Comparison of ENCODE assay signal across 38 cellular contexts in the genomic region with DNA sequence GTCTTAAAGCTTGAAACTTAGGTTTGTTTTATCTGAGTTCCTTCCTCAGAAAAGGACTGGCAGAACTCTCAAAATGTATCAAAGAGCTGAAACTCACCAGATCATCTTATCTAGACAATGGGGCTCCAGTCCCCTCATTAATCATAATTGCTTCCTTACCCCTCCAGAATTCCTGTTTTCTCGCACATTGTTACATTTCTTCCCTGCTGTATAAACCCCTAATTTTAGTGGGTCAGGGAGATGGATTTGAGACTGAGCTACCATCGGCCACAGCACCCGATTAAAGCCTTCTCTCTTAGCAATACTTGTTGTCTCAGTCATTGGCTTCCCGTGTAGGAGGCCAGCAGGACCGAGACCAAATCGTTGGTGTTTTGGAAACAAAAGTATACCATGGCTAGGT.
"Had no signal": no experiment of that assay in that cellular context is flagged by ENCODE, and none has a peak within 500 bp of the region (broad histone marks: within the 10 kb centered on the region; RNA-seq: fewer than 3 reads in every experiment).

No MANE protein-coding gene starts in this region.

- H3K27ac Mint-ChIP-seq: activated B cell treated with CpG ODN at 0.5 μM for 24 hours; activated CD4-positive, alpha-beta memory T cell treated with anti-CD3 and anti-CD28 coated beads for 36 hours; activated CD4-positive, alpha-beta T cell treated with anti-CD3 and anti-CD28 coated beads, Interleukin-2, amount 10 ng/mL, durations not matched to agents 24 days and 14 days; activated CD8-positive, alpha-beta T cell treated with anti-CD3 and anti-CD28 coated beads for 36 hours; activated naive CD4-positive, alpha-beta T cell treated with anti-CD3 and anti-CD28 coated beads, Interleukin-2, amount 10 ng/mL, durations not matched to agents 7 days and 5 days; activated naive CD4-positive, alpha-beta T cell treated with anti-CD3 and anti-CD28 coated beads, Interleukin-2, amount 50 U/mL, for 24 hours; activated naive CD8-positive, alpha-beta T cell; activated naive CD8-positive, alpha-beta T cell treated with anti-CD3 and anti-CD28 coated beads, Interleukin-2, amount 10 ng/mL, durations not matched to agents 7 days and 5 days; activated naive CD8-positive, alpha-beta T cell treated with anti-CD3 and anti-CD28 coated beads, Interleukin-2, amount 50 U/mL, for 24 hours; activated T-cell treated with anti-CD3 and anti-CD28 coated beads, Interleukin-2, amount 50 U/mL, for 72 hours; activated T-helper 1 cell treated with anti-CD3 and anti-CD28 coated beads, Interleukin-12 subunit alpha, Interleukin-12 subunit beta, Interleukin-2, Interleukin-4 antibody, amounts not matched to agents 30 ng/mL and 10 ng/mL and 1 ng/mL, durations not matched to agents 14 hours and 24 hours and 36 hours; activated T-helper 17 cell treated with anti-CD3 and anti-CD28 coated beads, Interleukin-2, amount 50 U/mL, for 72 hours; brain; T-helper 1 cell treated with Interleukin-12 subunit alpha and Interleukin-12 subunit beta and Interleukin-4 antibody, amounts not matched to agents 30 μg/mL and 1 μg/mL, for 36 hours; T-helper 2 cell treated with Interferon-gamma antibody and Interleukin-4, amounts not matched to agents 5 μg/mL and 100 μg/mL, for 36 hours had no signal

- H3K9me3 ChIP-seq: ascending aorta had no signal

- H3K27me3 Mint-ChIP-seq: activated B cell treated with CpG ODN at 0.5 μM for 24 hours; activated CD4-positive, alpha-beta memory T cell treated with anti-CD3 and anti-CD28 coated beads for 36 hours; activated CD8-positive, alpha-beta T cell treated with anti-CD3 and anti-CD28 coated beads for 36 hours; activated naive CD4-positive, alpha-beta T cell treated with anti-CD3 and anti-CD28 coated beads, Interleukin-2, amount 50 U/mL, for 24 hours; activated naive CD8-positive, alpha-beta T cell treated with anti-CD3 and anti-CD28 coated beads, Interleukin-2, amount 50 U/mL, for 24 hours; activated T-helper 17 cell treated with anti-CD3 and anti-CD28 coated beads, Interleukin-2, amount 50 U/mL, for 72 hours; central memory CD8-positive, alpha-beta T cell had no signal

- H3K4me1 Mint-ChIP-seq: brain had no signal

- ATAC-seq: activated CD8-positive, alpha-beta T cell treated with anti-CD3 and anti-CD28 coated beads for 36 hours; activated naive CD8-positive, alpha-beta T cell treated with anti-CD3 and anti-CD28 coated beads, Interleukin-2, amount 50 U/mL, for 24 hours; activated T-cell treated with anti-CD3 and anti-CD28 coated beads, Interleukin-2, amount 50 U/mL, for 4 hours; activated T-cell treated with anti-CD3 and anti-CD28 coated beads, Interleukin-2, amount 50 U/mL, for 72 hours; activated T-helper 17 cell treated with anti-CD3 and anti-CD28 coated beads, Interleukin-2, amount 50 U/mL, for 72 hours had no signal

- H3K9me3 Mint-ChIP-seq: central memory CD8-positive, alpha-beta T cell had no signal

- H3K4me3 ChIP-seq: ascending aorta, cardiac muscle cell had no signal

- H3K36me3 ChIP-seq: ascending aorta, cardiac muscle cell had no signal

- FAIRE-seq: bronchial epithelial cell, TTC549 had no signal

- DNase-seq: activated B cell treated with CpG ODN at 0.5 μM for 24 hours; activated CD4-positive, alpha-beta memory T cell treated with anti-CD3 and anti-CD28 coated beads for 36 hours; activated CD4-positive, alpha-beta T cell treated with anti-CD3 and anti-CD28 coated beads for 4 hours; activated CD4-positive, alpha-beta T cell treated with anti-CD3 and anti-CD28 coated beads, Interleukin-2, amount 10 ng/mL, durations not matched to agents 24 days and 14 days; activated CD4-positive, alpha-beta T cell treated with anti-CD3 and anti-CD28 coated beads, Interleukin-2, amount 50 U/mL, for 1 hour; activated CD4-positive, alpha-beta T cell treated with anti-CD3 and anti-CD28 coated beads, Interleukin-2, amount 50 U/mL, for 4 hours; activated CD4-positive, CD25-positive, alpha-beta regulatory T cell treated with anti-CD3 and anti-CD28 coated beads, Interleukin-2, amount 50 U/mL, for 72 hours; activated CD8-positive, alpha-beta memory T cell treated with anti-CD3 and anti-CD28 coated beads, Interleukin-2, amount 50 U/mL, for 4 hours; activated CD8-positive, alpha-beta T cell treated with anti-CD3 and anti-CD28 coated beads for 36 hours; activated effector memory CD4-positive, alpha-beta T cell treated with anti-CD3 and anti-CD28 coated beads, Interleukin-2, amount 50 U/mL, for 16 hours; activated gamma-delta T cell treated with Interleukin-2 at 50 U/mL for 16 hours; activated naive CD4-positive, alpha-beta T cell; activated naive CD4-positive, alpha-beta T cell treated with anti-CD3 and anti-CD28 coated beads, Interleukin-2, amount 10 ng/mL, durations not matched to agents 7 days and 5 days; activated naive CD8-positive, alpha-beta T cell treated with anti-CD3 and anti-CD28 coated beads, Interleukin-2, amount 10 ng/mL, durations not matched to agents 7 days and 5 days; activated naive CD8-positive, alpha-beta T cell treated with anti-CD3 and anti-CD28 coated beads, Interleukin-2, amount 50 U/mL, for 24 hours; activated T-cell treated with anti-CD3 and anti-CD28 coated beads for 4 hours; activated T-cell treated with anti-CD3 and anti-CD28 coated beads, Interleukin-2, amount 50 U/mL, for 1 hour; activated T-cell treated with anti-CD3 and anti-CD28 coated beads, Interleukin-2, amount 50 U/mL, for 4 hours; activated T-cell treated with anti-CD3 and anti-CD28 coated beads, Interleukin-2, amount 50 U/mL, for 72 hours; amygdala; anterior cingulate cortex; caudate nucleus; cerebellar nuclear complex; T-helper 2 cell; T-helper 9 cell had no signal

- H3K4me1 ChIP-seq: ascending aorta had no signal

- H3K27ac ChIP-seq: ascending aorta, cardiac muscle cell, VCaP had no signal

- H3K27me3 ChIP-seq: ascending aorta, cardiac muscle cell had no signal

- H3K36me3 Mint-ChIP-seq: brain had no signal

- H3K4me3 Mint-ChIP-seq: activated B cell treated with CpG ODN at 0.5 μM for 24 hours; activated CD4-positive, alpha-beta memory T cell treated with anti-CD3 and anti-CD28 coated beads for 36 hours; activated CD4-positive, alpha-beta T cell treated with anti-CD3 and anti-CD28 coated beads, Interleukin-2, amount 10 ng/mL, durations not matched to agents 24 days and 14 days; activated CD8-positive, alpha-beta T cell treated with anti-CD3 and anti-CD28 coated beads for 36 hours; activated naive CD4-positive, alpha-beta T cell treated with anti-CD3 and anti-CD28 coated beads, Interleukin-2, amount 10 ng/mL, durations not matched to agents 7 days and 5 days; activated naive CD4-positive, alpha-beta T cell treated with anti-CD3 and anti-CD28 coated beads, Interleukin-2, amount 50 U/mL, for 24 hours; activated naive CD8-positive, alpha-beta T cell; activated naive CD8-positive, alpha-beta T cell treated with anti-CD3 and anti-CD28 coated beads, Interleukin-2, amount 10 ng/mL, durations not matched to agents 7 days and 5 days; activated naive CD8-positive, alpha-beta T cell treated with anti-CD3 and anti-CD28 coated beads, Interleukin-2, amount 50 U/mL, for 24 hours; activated T-cell treated with anti-CD3 and anti-CD28 coated beads, Interleukin-2, amount 50 U/mL, for 4 hours; activated T-cell treated with anti-CD3 and anti-CD28 coated beads, Interleukin-2, amount 50 U/mL, for 72 hours; activated T-helper 1 cell treated with anti-CD3 and anti-CD28 coated beads, Interleukin-12 subunit alpha, Interleukin-12 subunit beta, Interleukin-2, Interleukin-4 antibody, amounts not matched to agents 30 ng/mL and 10 ng/mL and 1 ng/mL, durations not matched to agents 14 hours and 24 hours and 36 hours; activated T-helper 17 cell treated with anti-CD3 and anti-CD28 coated beads, Interleukin-2, amount 50 U/mL, for 72 hours; brain; central memory CD8-positive, alpha-beta T cell; T-helper 1 cell treated with Interleukin-12 subunit alpha and Interleukin-12 subunit beta and Interleukin-4 antibody, amounts not matched to agents 30 μg/mL and 1 μg/mL, for 36 hours; T-helper 2 cell treated with Interferon-gamma antibody and Interleukin-4, amounts not matched to agents 5 μg/mL and 100 μg/mL, for 36 hours had no signal
